Comparison of ENCODE assay signal across 9 cellular contexts in genomic region chr2:158539176-158539895, GRCh38.
DNase-seq lines count a peak whose midpoint lies in the region; ATAC-seq, FAIRE-seq and TF ChIP-seq lines count a peak whose summit lies in the region.
"Had no signal": no experiment of that assay in that cellular context is flagged by ENCODE, and none has a peak within 500 bp of the region (broad histone marks: within the 10 kb centered on the region; RNA-seq: fewer than 3 reads in every experiment).

No MANE protein-coding gene starts in this region.

- TF ChIP-seq CTCF in AG09319 (IDR thresholded peaks at IDR 0.05; ENCODE audit: low read depth, low read length) (no peak), Peyer's patch (IDR thresholded peaks at IDR 0.05) (no peak)

- H3K27ac ChIP-seq in neuronal stem cell (replicated peaks; ENCODE audit: low read length) (no peak overlapping the region), Peyer's patch (peak overlapping the region in 1 of 4 donors; percentile 56)

- H3K36me3 ChIP-seq in neuronal stem cell (replicated peaks in 1 of 2; ENCODE audit: control insufficient read depth in 2 of 2, insufficient read depth in 2 of 2, low read length in 2 of 2) = peaks cover 3 to 10% of the 10 kb centered on the region in 2 donors
- peaks cover 0 to 10% (median 0%) of the 10 kb centered on the region in 3 donors for H3K36me3 ChIP-seq in Peyer's patch

- FAIRE-seq in GM12892 (lab: Jason Lieb, UNC) = no peak

- no peaks in the 10 kb centered on the region for H3K79me1 ChIP-seq in neuronal stem cell (ENCODE audit: low read depth, low read length)

- H3K9me3 ChIP-seq in neuronal stem cell (replicated peaks in 1 of 2; ENCODE audit: control insufficient read depth in 2 of 2, insufficient read depth in 1 of 2, low read depth in 1 of 2, low read length in 2 of 2) = no peaks in the 10 kb centered on the region
- no peaks in the 10 kb centered on the region for H3K9me3 ChIP-seq in Peyer's patch

- no peak overlapping the region for H2BK12ac ChIP-seq in neuronal stem cell (ENCODE audit: low read length)

- no peak overlapping the region for H3K9ac ChIP-seq in neuronal stem cell (ENCODE audit: low read depth, low read length, poor library complexity)

- H3K4me2 ChIP-seq in neuronal stem cell (ENCODE audit: insufficient read depth, low read length, poor library complexity, severe bottlenecking) = no peak overlapping the region

- H4K91ac ChIP-seq in neuronal stem cell (ENCODE audit: low read depth, low read length, poor library complexity) = no peak overlapping the region

- H2BK5ac ChIP-seq in neuronal stem cell (ENCODE audit: low read length) = no peak overlapping the region

- no peak overlapping the region for H2AK5ac ChIP-seq in neuronal stem cell (ENCODE audit: low read depth, low read length)

- no peak overlapping the region for H3K18ac ChIP-seq in neuronal stem cell (ENCODE audit: low read length)

- WGBS in neuronal stem cell (ENCODE audit: extremely low coverage in 2 of 2, insufficient read length in 2 of 2, insufficient replicate concordance in 1 of 2), 2 donors = no CpG with 5 or more reads among the region's 1 CpG

- H2BK120ac ChIP-seq in neuronal stem cell (ENCODE audit: low read depth, low read length) = no peak overlapping the region

- no peaks in the 10 kb centered on the region for H3K27me3 ChIP-seq in neuronal stem cell (ENCODE audit: control insufficient read depth in 3 of 3, insufficient read depth in 3 of 3, low read depth in 1 of 3, low read length in 3 of 3)
- H3K27me3 ChIP-seq in Peyer's patch = no peaks in the 10 kb centered on the region

- peak; percentile 38 for DNase-seq in AG09319 (ENCODE audit: extremely low read depth, low read depth)
- DNase-seq in NCI-H1092 treated with DMSO at 0.1 percent for 48 hours (lab: John Stamatoyannopoulos, UW) = peak; percentile 44
- DNase-seq in astrocyte of the hippocampus (ENCODE audit: low read depth, low spot score) = peak; percentile 62
- DNase-seq in left kidney (ENCODE audit: low read depth, low spot score) = peak; percentile 52
- no peak for DNase-seq in neuronal stem cell (ENCODE audit: low spot score)
- DNase-seq in Peyer's patch = no peak
- no peak for DNase-seq in GM12892 (ENCODE audit: insufficient read length)
- DNase-seq: activated CD4-positive, alpha-beta T cell treated with anti-CD3 and anti-CD28 coated beads, Interleukin-2, amount 50 U/mL, for 4 hours had no signal

- no peak overlapping the region for H3K4ac ChIP-seq in neuronal stem cell (ENCODE audit: low read length)

- no peak overlapping the region for H2AFZ ChIP-seq in neuronal stem cell (ENCODE audit: low read length)

- ATAC-seq in GM21390 (IDR thresholded peaks at IDR 0.05; ENCODE audit: unreplicated experiment) = no peak

- H3K14ac ChIP-seq in neuronal stem cell (ENCODE audit: low read length) = no peak overlapping the region

- TF ChIP-seq POLR2A in Peyer's patch (IDR thresholded peaks at IDR 0.05) = no peak
- no peak for TF ChIP-seq POLR2A in GM12892 (IDR thresholded peaks at IDR 0.05; ENCODE audit: low read depth, low read length)

- H3K4me3 ChIP-seq in neuronal stem cell (ENCODE audit: low read length in 2 of 2) (no peak overlapping the region), Peyer's patch (no peak overlapping the region)

- H3K4me1 ChIP-seq in neuronal stem cell (ENCODE audit: control insufficient read depth in 2 of 2, insufficient read depth in 1 of 2, low read depth in 1 of 2, low read length in 2 of 2) (no peaks in the 10 kb centered on the region), Peyer's patch (peaks cover 0 to 8% (median 0%) of the 10 kb centered on the region in 4 donors)

- H3K23ac ChIP-seq in neuronal stem cell (ENCODE audit: low read depth, low read length, poor library complexity) = no peak overlapping the region

- H2BK15ac ChIP-seq in neuronal stem cell (ENCODE audit: low read length) = no peak overlapping the region

- no peak overlapping the region for H4K8ac ChIP-seq in neuronal stem cell (ENCODE audit: low read depth, low read length)

Comparison
In these comparisons a context has a peak if more than half of its experiments do, and no peak if none do; other contexts are left out.
1. DNase-seq: peak in AG09319 (single experiment), NCI-H1092 treated with DMSO at 0.1 percent for 48 hours (single experiment), astrocyte of the hippocampus (single experiment) and left kidney (single experiment); none in neuronal stem cell (single experiment), Peyer's patch (0 of 3) and GM12892 (single experiment).